ENCODE assay signal across 1 cellular context in genomic region chr1:108702109-108702508, GRCh38.
TF ChIP-seq lines count a peak whose summit lies in the region.

No MANE protein-coding gene starts in this region.

TF ChIP-seq in K562, 482 proteins besides CTCF, POLR2A, EP300 and RAD21:
- TF ChIP-seq POLR2B (IDR thresholded peaks at IDR 0.05; ENCODE audit: low read depth, partially characterized antibody) = peak; percentile 30
- TF ChIP-seq CBX1 (IDR thresholded peaks at IDR 0.05; ENCODE audit: low read depth) = peak; percentile 72; the same call in 1 of the 2 replicates
- 0 out of 2 replicates have a peak, but pooled peaks have one; percentile 17 for TF ChIP-seq ADNP (tag; IDR thresholded peaks at IDR 0.05)
- TF ChIP-seq HBP1 (CRISPR knock-in tag; IDR thresholded peaks at IDR 0.05) = 0 out of 2 replicates have a peak, but pooled peaks have one; percentile 13
- TF ChIP-seq FOXK1 (CRISPR knock-in tag; IDR thresholded peaks at IDR 0.05; ENCODE audit: borderline replicate concordance) = 0 out of 2 replicates have a peak, but pooled peaks have one; percentile 23
- TF ChIP-seq EWSR1 (IDR thresholded peaks at IDR 0.05; ENCODE audit: borderline replicate concordance, low read depth, partially characterized antibody) = peak; percentile 38
- peak; percentile 74 for TF ChIP-seq SUPT5H (IDR thresholded peaks at IDR 0.05)
- peak; percentile 14 for TF ChIP-seq E2F8 (IDR thresholded peaks at IDR 0.05; ENCODE audit: low read depth, partially characterized antibody)
- TF ChIP-seq CEBPB (tag; IDR thresholded peaks at IDR 0.05) = peak; percentile 50
